Comparison of ENCODE assay signal across 13 cellular contexts in genomic region chr13:35923347-35923746, GRCh38.
DNase-seq lines count a peak whose midpoint lies in the region; ATAC-seq and TF ChIP-seq lines count a peak whose summit lies in the region.
"Had no signal": no experiment of that assay in that cellular context is flagged by ENCODE, and none has a peak within 500 bp of the region (broad histone marks: within the 10 kb centered on the region; RNA-seq: fewer than 3 reads in every experiment).

No MANE protein-coding gene starts in this region.

- H3K9me3 ChIP-seq in HEK293 (ENCODE audit: control insufficient read depth, insufficient read depth, low read depth, low read length) (no peaks in the 10 kb centered on the region), SJSA1 (replicated peaks) (no peaks in the 10 kb centered on the region)

- no peak overlapping the region for H3K27ac ChIP-seq in HEK293 (ENCODE audit: extremely low read depth, low read depth, low read length)
- no peak overlapping the region for H3K27ac ChIP-seq in SJSA1
- H3K27ac ChIP-seq: epithelial cell of prostate had no signal

- ATAC-seq in HG03025 (IDR thresholded peaks at IDR 0.05; ENCODE audit: low FRiP score, unreplicated experiment): no peak
- ATAC-seq in HG02759 (IDR thresholded peaks at IDR 0.05; ENCODE audit: unreplicated experiment): no peak
- ATAC-seq: stimulated activated naive CD8-positive, alpha-beta T cell treated with anti-CD3 and anti-CD28 coated beads, Interleukin-15, Interleukin-2, amounts not matched to agents 100 U/mL and 50 U/mL, for 24 hours had no signal

- no peaks in the 10 kb centered on the region for H3K27me3 ChIP-seq in SJSA1 (replicated peaks)

- DNase-seq in SJSA1 (ENCODE audit: low read depth in 1 of 2, low spot score in 2 of 2) (peak; percentile 81 to 84), fibroblast of peridontal ligament (ENCODE audit: extremely low read depth) (peak; percentile 29), renal cortical epithelial cell (ENCODE audit: low read depth) (peak; percentile 56), superior temporal gyrus (ENCODE audit: extremely low spot score) (no peak), DMS153 (lab: John Stamatoyannopoulos, UW) (no peak)
- DNase-seq: activated CD8-positive, alpha-beta memory T cell treated with anti-CD3 and anti-CD28 coated beads, Interleukin-2, amount 50 U/mL, for 4 hours; amygdala; NCI-H187 treated with DMSO at 0.1 percent for 48 hours; stimulated activated naive CD8-positive, alpha-beta T cell treated with anti-CD3 and anti-CD28 coated beads, Interleukin-15, Interleukin-2, amounts not matched to agents 100 U/mL and 50 U/mL, for 24 hours had no signal

- no peak for TF ChIP-seq CTCF in HEK293 (tag by site-specific recombination; IDR thresholded peaks at IDR 0.05)

- CTCF ChIA-PET in HEK293 (lab: Yijun Ruan, JAX): no interaction called here

- H3K36me3 ChIP-seq in HEK293 (ENCODE audit: control insufficient read depth in 2 of 2, insufficient read depth in 1 of 2, low read length in 2 of 2) (no peaks in the 10 kb centered on the region), SJSA1 (no peaks in the 10 kb centered on the region)

- H3K4me1 ChIP-seq in HEK293 (ENCODE audit: control insufficient read depth, insufficient read depth, low read length): no peaks in the 10 kb centered on the region
- peaks cover 33% of the 10 kb centered on the region for H3K4me1 ChIP-seq in SJSA1 (replicated peaks)

- POLR2A ChIA-PET in HEK293 (lab: Yijun Ruan, JAX): no interaction called here

- H3K4me3 ChIP-seq in HEK293 (ENCODE audit: low read depth, low read length) (no peak overlapping the region), SJSA1 (no peak overlapping the region)

TF ChIP-seq in HEK293, 187 proteins besides CTCF, POLR2A, EP300 and RAD21 (continues in another document):
- no peak for TF ChIP-seq KLF8 (tag by site-specific recombination; IDR thresholded peaks at IDR 0.05)
- no peak for TF ChIP-seq ZNF521 (tag by site-specific recombination; IDR thresholded peaks at IDR 0.05)
- no peak for TF ChIP-seq ZNF621 (tag by site-specific recombination; IDR thresholded peaks at IDR 0.05)
- no peak for TF ChIP-seq ZNF664 (tag by site-specific recombination; IDR thresholded peaks at IDR 0.05)
- no peak for TF ChIP-seq ZNF23 (tag by site-specific recombination; IDR thresholded peaks at IDR 0.05; ENCODE audit: borderline replicate concordance)
- TF ChIP-seq ZNF777 (tag by site-specific recombination; IDR thresholded peaks at IDR 0.05; ENCODE audit: borderline replicate concordance): no peak
- TF ChIP-seq SP7 (tag by site-specific recombination; IDR thresholded peaks at IDR 0.05): peak; percentile 51
- TF ChIP-seq ZBTB21 (tag by site-specific recombination; IDR thresholded peaks at IDR 0.05): no peak
- TF ChIP-seq GLI4 (tag by site-specific recombination; IDR thresholded peaks at IDR 0.05): no peak
- TF ChIP-seq PRDM1 (tag by site-specific recombination; IDR thresholded peaks at IDR 0.05): no peak
- TF ChIP-seq ZBTB8A (tag by site-specific recombination; IDR thresholded peaks at IDR 0.05): no peak
- no peak for TF ChIP-seq ZBTB7A (tag by site-specific recombination; IDR thresholded peaks at IDR 0.05; ENCODE audit: low read depth)
- TF ChIP-seq SCRT2 (tag by site-specific recombination; IDR thresholded peaks at IDR 0.05): no peak
- peak; percentile 69 for TF ChIP-seq ZNF398 (tag by site-specific recombination; IDR thresholded peaks at IDR 0.05)
- TF ChIP-seq IKZF3 (tag by site-specific recombination; IDR thresholded peaks at IDR 0.05): no peak
- no peak for TF ChIP-seq ZNF776 (tag by site-specific recombination; IDR thresholded peaks at IDR 0.05; ENCODE audit: borderline replicate concordance)
- TF ChIP-seq PRDM4 (tag by site-specific recombination; IDR thresholded peaks at IDR 0.05): no peak
- TF ChIP-seq ZIC2 (tag by site-specific recombination; IDR thresholded peaks at IDR 0.05): peak; percentile 65
- TF ChIP-seq PRDM2 (tag by site-specific recombination; IDR thresholded peaks at IDR 0.05; ENCODE audit: borderline replicate concordance): no peak
- TF ChIP-seq ZNF660 (tag by site-specific recombination; IDR thresholded peaks at IDR 0.05): peak; percentile 74
- no peak for TF ChIP-seq ZNF571 (tag by site-specific recombination; IDR thresholded peaks at IDR 0.05)
- peak; percentile 54; the same call in 1 of the 2 replicates for TF ChIP-seq EGR2 (tag by site-specific recombination; IDR thresholded peaks at IDR 0.05; ENCODE audit: low read depth)
- TF ChIP-seq ZNF391 (tag by site-specific recombination; IDR thresholded peaks at IDR 0.05; ENCODE audit: borderline replicate concordance, low read depth): no peak
- no peak for TF ChIP-seq ZNF629 (tag by site-specific recombination; IDR thresholded peaks at IDR 0.05)
- no peak for TF ChIP-seq ZNF677 (tag by site-specific recombination; IDR thresholded peaks at IDR 0.05)

Comparison
In these comparisons a context has a peak if more than half of its experiments do, and no peak if none do; other contexts are left out.
1. DNase-seq: peak in SJSA1 (2 of 2), fibroblast of peridontal ligament (single experiment) and renal cortical epithelial cell (single experiment); none in superior temporal gyrus (single experiment) and DMS153 (single experiment).